In the genomic region with DNA sequence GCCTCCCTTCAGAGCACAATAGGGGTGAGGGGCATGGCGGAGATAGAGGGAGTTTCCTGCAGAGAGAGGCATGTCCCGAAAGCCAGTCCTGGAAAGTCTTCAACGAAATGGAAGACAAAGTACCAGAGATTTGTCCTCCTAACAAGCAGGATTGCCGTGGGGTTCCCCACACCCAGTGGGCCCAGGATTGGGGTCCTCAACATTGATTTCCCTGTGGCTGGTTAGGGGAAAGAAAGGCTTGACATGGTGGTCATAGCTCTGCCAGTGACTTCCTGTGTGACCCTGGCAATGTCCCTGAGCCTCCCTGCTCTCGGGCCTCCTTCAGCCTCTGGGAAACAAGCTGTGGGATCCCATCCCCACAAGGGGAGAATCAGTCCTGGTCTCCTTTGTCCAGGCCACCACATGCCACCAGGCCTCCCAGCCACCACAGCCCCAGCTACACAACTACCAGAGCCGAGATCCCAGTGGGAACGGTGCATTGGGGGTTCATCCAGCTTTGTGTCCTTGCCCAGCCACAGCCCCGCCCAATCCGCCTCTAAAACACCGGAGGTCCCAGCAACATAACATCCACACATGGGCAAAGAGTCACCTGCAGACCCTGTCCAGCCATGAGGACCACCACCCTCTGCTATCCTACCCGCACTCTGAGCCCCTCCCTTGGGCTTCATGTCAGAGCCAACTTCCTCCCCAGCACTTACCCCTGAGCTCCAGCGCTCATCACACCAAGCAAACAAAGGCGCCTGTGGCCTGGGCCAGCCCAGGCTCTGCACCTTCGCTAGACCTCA, we compare ENCODE assay signal across 1 cellular context.
TF ChIP-seq lines count a peak whose summit lies in the region.

No MANE protein-coding gene starts in this region.

TF ChIP-seq in K562, 482 proteins besides CTCF, POLR2A, EP300 and RAD21:
- TF ChIP-seq NFE2 (IDR thresholded peaks at IDR 0.05; ENCODE audit: low read depth): no peak
- TF ChIP-seq, protein P1, sequence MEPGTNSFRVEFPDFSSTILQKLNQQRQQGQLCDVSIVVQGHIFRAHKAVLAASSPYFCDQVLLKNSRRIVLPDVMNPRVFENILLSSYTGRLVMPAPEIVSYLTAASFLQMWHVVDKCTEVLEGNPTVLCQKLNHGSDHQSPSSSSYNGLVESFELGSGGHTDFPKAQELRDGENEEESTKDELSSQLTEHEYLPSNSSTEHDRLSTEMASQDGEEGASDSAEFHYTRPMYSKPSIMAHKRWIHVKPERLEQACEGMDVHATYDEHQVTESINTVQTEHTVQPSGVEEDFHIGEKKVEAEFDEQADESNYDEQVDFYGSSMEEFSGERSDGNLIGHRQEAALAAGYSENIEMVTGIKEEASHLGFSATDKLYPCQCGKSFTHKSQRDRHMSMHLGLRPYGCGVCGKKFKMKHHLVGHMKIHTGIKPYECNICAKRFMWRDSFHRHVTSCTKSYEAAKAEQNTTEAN (CRISPR knock-in tag; IDR thresholded peaks at IDR 0.05): no peak
- TF ChIP-seq, protein P2, sequence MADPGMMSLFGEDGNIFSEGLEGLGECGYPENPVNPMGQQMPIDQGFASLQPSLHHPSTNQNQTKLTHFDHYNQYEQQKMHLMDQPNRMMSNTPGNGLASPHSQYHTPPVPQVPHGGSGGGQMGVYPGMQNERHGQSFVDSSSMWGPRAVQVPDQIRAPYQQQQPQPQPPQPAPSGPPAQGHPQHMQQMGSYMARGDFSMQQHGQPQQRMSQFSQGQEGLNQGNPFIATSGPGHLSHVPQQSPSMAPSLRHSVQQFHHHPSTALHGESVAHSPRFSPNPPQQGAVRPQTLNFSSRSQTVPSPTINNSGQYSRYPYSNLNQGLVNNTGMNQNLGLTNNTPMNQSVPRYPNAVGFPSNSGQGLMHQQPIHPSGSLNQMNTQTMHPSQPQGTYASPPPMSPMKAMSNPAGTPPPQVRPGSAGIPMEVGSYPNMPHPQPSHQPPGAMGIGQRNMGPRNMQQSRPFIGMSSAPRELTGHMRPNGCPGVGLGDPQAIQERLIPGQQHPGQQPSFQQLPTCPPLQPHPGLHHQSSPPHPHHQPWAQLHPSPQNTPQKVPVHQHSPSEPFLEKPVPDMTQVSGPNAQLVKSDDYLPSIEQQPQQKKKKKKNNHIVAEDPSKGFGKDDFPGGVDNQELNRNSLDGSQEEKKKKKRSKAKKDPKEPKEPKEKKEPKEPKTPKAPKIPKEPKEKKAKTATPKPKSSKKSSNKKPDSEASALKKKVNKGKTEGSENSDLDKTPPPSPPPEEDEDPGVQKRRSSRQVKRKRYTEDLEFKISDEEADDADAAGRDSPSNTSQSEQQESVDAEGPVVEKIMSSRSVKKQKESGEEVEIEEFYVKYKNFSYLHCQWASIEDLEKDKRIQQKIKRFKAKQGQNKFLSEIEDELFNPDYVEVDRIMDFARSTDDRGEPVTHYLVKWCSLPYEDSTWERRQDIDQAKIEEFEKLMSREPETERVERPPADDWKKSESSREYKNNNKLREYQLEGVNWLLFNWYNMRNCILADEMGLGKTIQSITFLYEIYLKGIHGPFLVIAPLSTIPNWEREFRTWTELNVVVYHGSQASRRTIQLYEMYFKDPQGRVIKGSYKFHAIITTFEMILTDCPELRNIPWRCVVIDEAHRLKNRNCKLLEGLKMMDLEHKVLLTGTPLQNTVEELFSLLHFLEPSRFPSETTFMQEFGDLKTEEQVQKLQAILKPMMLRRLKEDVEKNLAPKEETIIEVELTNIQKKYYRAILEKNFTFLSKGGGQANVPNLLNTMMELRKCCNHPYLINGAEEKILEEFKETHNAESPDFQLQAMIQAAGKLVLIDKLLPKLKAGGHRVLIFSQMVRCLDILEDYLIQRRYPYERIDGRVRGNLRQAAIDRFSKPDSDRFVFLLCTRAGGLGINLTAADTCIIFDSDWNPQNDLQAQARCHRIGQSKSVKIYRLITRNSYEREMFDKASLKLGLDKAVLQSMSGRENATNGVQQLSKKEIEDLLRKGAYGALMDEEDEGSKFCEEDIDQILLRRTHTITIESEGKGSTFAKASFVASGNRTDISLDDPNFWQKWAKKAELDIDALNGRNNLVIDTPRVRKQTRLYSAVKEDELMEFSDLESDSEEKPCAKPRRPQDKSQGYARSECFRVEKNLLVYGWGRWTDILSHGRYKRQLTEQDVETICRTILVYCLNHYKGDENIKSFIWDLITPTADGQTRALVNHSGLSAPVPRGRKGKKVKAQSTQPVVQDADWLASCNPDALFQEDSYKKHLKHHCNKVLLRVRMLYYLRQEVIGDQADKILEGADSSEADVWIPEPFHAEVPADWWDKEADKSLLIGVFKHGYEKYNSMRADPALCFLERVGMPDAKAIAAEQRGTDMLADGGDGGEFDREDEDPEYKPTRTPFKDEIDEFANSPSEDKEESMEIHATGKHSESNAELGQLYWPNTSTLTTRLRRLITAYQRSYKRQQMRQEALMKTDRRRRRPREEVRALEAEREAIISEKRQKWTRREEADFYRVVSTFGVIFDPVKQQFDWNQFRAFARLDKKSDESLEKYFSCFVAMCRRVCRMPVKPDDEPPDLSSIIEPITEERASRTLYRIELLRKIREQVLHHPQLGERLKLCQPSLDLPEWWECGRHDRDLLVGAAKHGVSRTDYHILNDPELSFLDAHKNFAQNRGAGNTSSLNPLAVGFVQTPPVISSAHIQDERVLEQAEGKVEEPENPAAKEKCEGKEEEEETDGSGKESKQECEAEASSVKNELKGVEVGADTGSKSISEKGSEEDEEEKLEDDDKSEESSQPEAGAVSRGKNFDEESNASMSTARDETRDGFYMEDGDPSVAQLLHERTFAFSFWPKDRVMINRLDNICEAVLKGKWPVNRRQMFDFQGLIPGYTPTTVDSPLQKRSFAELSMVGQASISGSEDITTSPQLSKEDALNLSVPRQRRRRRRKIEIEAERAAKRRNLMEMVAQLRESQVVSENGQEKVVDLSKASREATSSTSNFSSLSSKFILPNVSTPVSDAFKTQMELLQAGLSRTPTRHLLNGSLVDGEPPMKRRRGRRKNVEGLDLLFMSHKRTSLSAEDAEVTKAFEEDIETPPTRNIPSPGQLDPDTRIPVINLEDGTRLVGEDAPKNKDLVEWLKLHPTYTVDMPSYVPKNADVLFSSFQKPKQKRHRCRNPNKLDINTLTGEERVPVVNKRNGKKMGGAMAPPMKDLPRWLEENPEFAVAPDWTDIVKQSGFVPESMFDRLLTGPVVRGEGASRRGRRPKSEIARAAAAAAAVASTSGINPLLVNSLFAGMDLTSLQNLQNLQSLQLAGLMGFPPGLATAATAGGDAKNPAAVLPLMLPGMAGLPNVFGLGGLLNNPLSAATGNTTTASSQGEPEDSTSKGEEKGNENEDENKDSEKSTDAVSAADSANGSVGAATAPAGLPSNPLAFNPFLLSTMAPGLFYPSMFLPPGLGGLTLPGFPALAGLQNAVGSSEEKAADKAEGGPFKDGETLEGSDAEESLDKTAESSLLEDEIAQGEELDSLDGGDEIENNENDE (IDR thresholded peaks at IDR 0.05; ENCODE audit: low read depth, low read length): no peak
- TF ChIP-seq PHTF2 (CRISPR knock-in tag; IDR thresholded peaks at IDR 0.05): no peak
- TF ChIP-seq HOXB6 (CRISPR knock-in tag; IDR thresholded peaks at IDR 0.05; ENCODE audit: borderline replicate concordance): no peak
- no peak for TF ChIP-seq GTF2E2 (tag; IDR thresholded peaks at IDR 0.05)
- TF ChIP-seq, protein P3, sequence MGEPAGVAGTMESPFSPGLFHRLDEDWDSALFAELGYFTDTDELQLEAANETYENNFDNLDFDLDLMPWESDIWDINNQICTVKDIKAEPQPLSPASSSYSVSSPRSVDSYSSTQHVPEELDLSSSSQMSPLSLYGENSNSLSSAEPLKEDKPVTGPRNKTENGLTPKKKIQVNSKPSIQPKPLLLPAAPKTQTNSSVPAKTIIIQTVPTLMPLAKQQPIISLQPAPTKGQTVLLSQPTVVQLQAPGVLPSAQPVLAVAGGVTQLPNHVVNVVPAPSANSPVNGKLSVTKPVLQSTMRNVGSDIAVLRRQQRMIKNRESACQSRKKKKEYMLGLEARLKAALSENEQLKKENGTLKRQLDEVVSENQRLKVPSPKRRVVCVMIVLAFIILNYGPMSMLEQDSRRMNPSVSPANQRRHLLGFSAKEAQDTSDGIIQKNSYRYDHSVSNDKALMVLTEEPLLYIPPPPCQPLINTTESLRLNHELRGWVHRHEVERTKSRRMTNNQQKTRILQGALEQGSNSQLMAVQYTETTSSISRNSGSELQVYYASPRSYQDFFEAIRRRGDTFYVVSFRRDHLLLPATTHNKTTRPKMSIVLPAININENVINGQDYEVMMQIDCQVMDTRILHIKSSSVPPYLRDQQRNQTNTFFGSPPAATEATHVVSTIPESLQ (CRISPR knock-in tag; IDR thresholded peaks at IDR 0.05): no peak
- no peak for TF ChIP-seq NCOA2 (IDR thresholded peaks at IDR 0.05; ENCODE audit: partially characterized antibody in 2 of 2)
- TF ChIP-seq EZH2 (IDR thresholded peaks at IDR 0.05; ENCODE audit: borderline replicate concordance, low read depth, low read length): no peak
- no peak for TF ChIP-seq ZBED1 (IDR thresholded peaks at IDR 0.05)
- TF ChIP-seq ZBTB8A (IDR thresholded peaks at IDR 0.05; ENCODE audit: partially characterized antibody): no peak
- TF ChIP-seq NFYB (IDR thresholded peaks at IDR 0.05; ENCODE audit: extremely low read depth, insufficient read length): no peak
- no peak for TF ChIP-seq TAF9B (IDR thresholded peaks at IDR 0.05; ENCODE audit: partially characterized antibody)
- no peak for TF ChIP-seq ZNF324 (CRISPR knock-in tag; IDR thresholded peaks at IDR 0.05)
- TF ChIP-seq FOXP1 (CRISPR knock-in tag; IDR thresholded peaks at IDR 0.05): no peak
- TF ChIP-seq ZC3H4 (CRISPR knock-in tag; IDR thresholded peaks at IDR 0.05; ENCODE audit: borderline replicate concordance): no peak
TF ChIP-seq in K562: peak in this region for 0.
